33 cellular contexts compared by ENCODE assay signal in the genomic region with DNA sequence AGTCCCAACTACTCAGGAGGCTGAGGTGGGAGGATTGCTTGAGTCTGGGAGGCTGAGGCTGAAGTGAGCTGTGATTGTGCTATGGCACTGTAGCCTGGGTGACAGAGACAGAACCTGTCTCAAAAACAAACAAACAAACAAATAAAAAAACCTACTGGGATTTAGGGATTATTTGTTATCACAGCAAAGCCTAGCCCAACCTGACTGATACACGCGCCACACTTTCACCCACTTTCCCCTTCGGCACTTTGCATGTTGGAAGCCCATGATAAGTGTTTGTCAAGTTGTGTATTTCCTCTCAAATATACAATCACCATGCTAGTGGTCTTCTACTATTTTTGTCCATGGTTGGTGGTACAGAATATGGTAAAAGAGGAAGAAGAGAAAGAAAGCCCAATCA.
"Had no signal": no experiment of that assay in that cellular context is flagged by ENCODE, and none has a peak within 500 bp of the region (broad histone marks: within the 10 kb centered on the region; RNA-seq: fewer than 3 reads in every experiment).

No MANE protein-coding gene starts in this region.

- DNase-seq: Kasumi-1, MG63, MM.1S, MV-4-11, NCI-H1048, NCI-H1092, NCI-H1092 treated with DMSO at 0.1 percent for 48 hours, NCI-H1105, NCI-H1105 treated with DMSO at 0.1 percent for 48 hours, NCI-H1417, NCI-H1417 treated with DMSO at 0.1 percent for 48 hours, NCI-H1436, NCI-H1436 treated with DMSO at 0.1 percent for 48 hours, NCI-H146, NCI-H1694, NCI-H1694 treated with DMSO at 0.1 percent for 48 hours, NCI-H187, NCI-H187 treated with DMSO at 0.1 percent for 48 hours, NCI-H1930, NCI-H2029, NCI-H2029 treated with DMSO at 0.1 percent for 48 hours, NCI-H2081, NCI-H2081 treated with DMSO at 0.1 percent for 48 hours, NCI-H2107, NCI-H2171, NCI-H2171 treated with DMSO at 0.1 percent for 48 hours, NCI-H2227 treated with DMSO at 0.1 percent for 48 hours, NCI-H226, NCI-H345, NCI-H446, NCI-H446 treated with DMSO at 0.1 percent for 48 hours, NCI-H510A, NCI-H510A treated with DMSO at 0.1 percent for 48 hours had no signal

- H3K9me3 ChIP-seq: MG63 had no signal

- H3K27me3 ChIP-seq: MG63 had no signal

- H3K36me3 ChIP-seq: MG63 had no signal

- H3K4me3 ChIP-seq: MG63 had no signal
